10 cellular contexts compared by ENCODE assay signal in genomic region chr21:41927727-41928409, GRCh38. TPM values are rescaled to one million over a fixed set of nuclear protein-coding genes. Genes with fewer than 3 reads are reported as not detected.
DNase-seq lines count a peak whose midpoint lies in the region; ATAC-seq and TF ChIP-seq lines count a peak whose summit lies in the region.
"Had no signal": no experiment of that assay in that cellular context is flagged by ENCODE, and none has a peak within 500 bp of the region (broad histone marks: within the 10 kb centered on the region; RNA-seq: fewer than 3 reads in every experiment).

No MANE protein-coding gene starts in this region.

- H3K27me3 Mint-ChIP-seq in naive thymus-derived CD4-positive, alpha-beta T cell, result no peaks in the 10 kb centered on the region

- H3K4me3 Mint-ChIP-seq in naive thymus-derived CD4-positive, alpha-beta T cell, result peak overlapping the region; percentile 7 to 96 (median 72)

- H3K27ac Mint-ChIP-seq in naive thymus-derived CD4-positive, alpha-beta T cell, result peak overlapping the region in 8 of 9 donors; percentile 63 to 100 (median 98)

- intact Hi-C loops in naive thymus-derived CD4-positive, alpha-beta T cell (cut with micrococcal nuclease), result loop anchor here (2.0 kb wide), 5 partner anchors 25 to 181 kb away; no protein-coding TSS in a partner anchor

- peaks cover 12 to 37% of the 10 kb centered on the region in 2 donors for H3K4me1 ChIP-seq in naive thymus-derived CD4-positive, alpha-beta T cell (ENCODE audit: control insufficient read depth in 2 of 2, insufficient read depth in 2 of 2, low read length in 2 of 2)

- H3K9me3 Mint-ChIP-seq in naive thymus-derived CD4-positive, alpha-beta T cell, result peaks cover 0 to 1% (median 0%) of the 10 kb centered on the region in 11 donors

- DNase-seq in COLO829 (ENCODE audit: low spot score), result peak; percentile 87
- peak in 7 of 9 donors; percentile 23 to 60 (median 39) for DNase-seq in naive thymus-derived CD4-positive, alpha-beta T cell
- no peak for DNase-seq in NCI-H2196 (lab: John Stamatoyannopoulos, UW; ENCODE audit: unreplicated experiment)
- no peak for DNase-seq in 8988T
- DNase-seq in NCI-H1436 (lab: John Stamatoyannopoulos, UW), result no peak
- DNase-seq: activated CD8-positive, alpha-beta memory T cell treated with anti-CD3 and anti-CD28 coated beads, Interleukin-2, amount 50 U/mL, for 4 hours; GOT3 had no signal

- no peaks in the 10 kb centered on the region for H3K27me3 ChIP-seq in naive thymus-derived CD4-positive, alpha-beta T cell (ENCODE audit: control insufficient read depth in 2 of 2, insufficient read depth in 2 of 2, low read length in 2 of 2)

- H3K36me3 Mint-ChIP-seq in naive thymus-derived CD4-positive, alpha-beta T cell, result no peaks in the 10 kb centered on the region

- peaks cover 42 to 73% (median 58%) of the 10 kb centered on the region in 7 donors for H3K4me1 Mint-ChIP-seq in naive thymus-derived CD4-positive, alpha-beta T cell

- ATAC-seq in GM21367 (IDR thresholded peaks at IDR 0.05; ENCODE audit: unreplicated experiment), result peak; percentile 32
- peak; percentile 39 for ATAC-seq in naive thymus-derived CD4-positive, alpha-beta T cell
- no peak for ATAC-seq in GM19463 (IDR thresholded peaks at IDR 0.05; ENCODE audit: unreplicated experiment)

- no peak for TF ChIP-seq CTCF in VCaP (conservative IDR thresholded peaks at IDR 0.05)

- peak overlapping the region; percentile 76; the same call in 1 of the 2 replicates for H3K27ac ChIP-seq in VCaP
- no peak overlapping the region for H3K27ac ChIP-seq in naive thymus-derived CD4-positive, alpha-beta T cell (ENCODE audit: low read depth, low read length)

- no peak overlapping the region for H3K4me3 ChIP-seq in naive thymus-derived CD4-positive, alpha-beta T cell (ENCODE audit: low read length)

- no peaks in the 10 kb centered on the region for H3K9me3 ChIP-seq in naive thymus-derived CD4-positive, alpha-beta T cell (ENCODE audit: control insufficient read depth in 2 of 3, low read length in 3 of 3)

- no peaks in the 10 kb centered on the region for H3K36me3 ChIP-seq in naive thymus-derived CD4-positive, alpha-beta T cell (ENCODE audit: control insufficient read depth in 2 of 3, insufficient read depth in 3 of 3, low read length in 3 of 3)

- CTCF ChIA-PET in naive thymus-derived CD4-positive, alpha-beta T cell (lab: Charles Lee), result interaction anchor here (0.8 to 2.2 kb wide), 2 partner anchors 32 to 180 kb away, joined by 3 to 14 read pairs; no protein-coding TSS in a partner anchor

- POLR2A ChIA-PET in naive thymus-derived CD4-positive, alpha-beta T cell (lab: Charles Lee), result interaction anchor here (0.5 to 3.9 kb wide), 5 partner anchors 38 to 135 kb away, joined by 3 to 36 read pairs (median 4); no protein-coding TSS in a partner anchor

RNA-seq across cellular contexts. Expression of gene C2CD2, which starts 25.9 kb away (rescaled TPM):
- 10 to 100 TPM in 4 of 5 experiments, 1 to 10 TPM in 1; 7.1 to 14.8 (median 14.0) TPM for total RNA-seq in naive thymus-derived CD4-positive, alpha-beta T cell
- polyA plus RNA-seq in naive thymus-derived CD4-positive, alpha-beta T cell, result 1 to 10 TPM; 2.8 to 4.9 TPM

RNA-seq across cellular contexts. Expression of gene PRDM15, which starts 48.7 kb away (rescaled TPM):
- total RNA-seq in naive thymus-derived CD4-positive, alpha-beta T cell, result 10 to 100 TPM in 4 of 5 experiments, 1 to 10 TPM in 1; 10.0 to 20.1 (median 15.9) TPM
- polyA plus RNA-seq in naive thymus-derived CD4-positive, alpha-beta T cell, result 1 to 10 TPM; 1.3 to 2.0 TPM

Comparison
In these comparisons a context has a peak if more than half of its experiments do, and no peak if none do; other contexts are left out.
1. DNase-seq: peak in COLO829 (single experiment) and naive thymus-derived CD4-positive, alpha-beta T cell (7 of 9); none in NCI-H2196 (single experiment), 8988T (single experiment) and NCI-H1436 (single experiment).